Comparison of ENCODE assay signal across 8 cellular contexts in the genomic region with DNA sequence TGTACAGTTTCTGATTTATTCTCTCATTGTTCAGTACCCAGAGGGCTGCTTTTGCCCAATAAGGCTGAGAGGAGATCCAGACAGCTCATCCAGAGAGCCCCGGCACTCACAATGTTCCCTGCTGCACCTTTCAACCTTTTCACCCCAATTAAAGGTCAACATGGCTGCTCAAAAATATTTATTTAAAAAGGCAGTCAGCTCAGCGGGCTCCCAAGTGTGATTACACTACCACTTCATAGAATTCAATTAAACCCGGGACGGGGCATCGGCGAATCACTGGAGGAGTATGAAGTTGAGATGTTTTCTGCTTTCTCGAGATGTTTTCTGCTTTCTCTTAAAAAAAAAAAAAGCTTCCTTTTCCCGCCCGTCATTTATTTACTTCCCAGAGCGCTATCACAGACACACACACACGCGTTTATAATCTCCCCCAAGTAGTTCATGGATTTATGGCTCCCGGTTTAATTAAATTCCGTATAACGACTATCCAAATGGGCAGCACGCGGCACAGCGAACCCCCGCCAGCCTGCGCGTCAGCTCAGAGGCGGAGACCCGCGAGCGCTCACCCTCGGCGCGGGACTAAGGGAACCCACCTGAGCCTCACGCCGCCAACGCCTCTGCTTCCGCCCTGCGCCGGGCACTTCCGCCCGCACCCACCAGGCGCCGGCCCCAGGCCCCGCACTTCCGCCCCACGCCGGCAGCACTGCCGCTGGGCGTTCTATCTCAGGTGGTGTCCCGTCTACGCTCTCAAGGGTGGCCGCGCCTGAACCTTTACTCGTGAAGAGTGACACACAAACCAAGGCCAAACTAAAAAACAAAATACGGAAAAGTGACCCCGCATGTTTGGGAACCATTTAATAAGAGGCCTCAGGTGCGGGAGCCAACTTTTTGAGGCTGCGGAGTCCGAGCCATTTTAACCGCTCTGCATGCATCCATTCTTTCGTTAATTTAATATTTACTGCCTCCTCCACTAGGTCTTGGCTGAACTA. TPM values are rescaled to one million over a fixed set of nuclear protein-coding genes. Genes with fewer than 3 reads are reported as not detected.
DNase-seq lines count a peak whose midpoint lies in the region; ATAC-seq and TF ChIP-seq lines count a peak whose summit lies in the region.

A gene (minus strand): TSS at position 642 of the 986 bp plus-strand sequence. CDS start 14,507 bp downstream, outside the sequence.

- H3K27me3 ChIP-seq in heart right ventricle (no peaks in the 10 kb centered on the region), skeletal muscle tissue (ENCODE audit: control insufficient read depth in 3 of 3, insufficient read depth in 3 of 3, low read length in 3 of 3) (no peaks in the 10 kb centered on the region)

- peaks cover 3 to 9% (median 4%) of the 10 kb centered on the region in 3 donors for H3K27me3 Mint-ChIP-seq in CD14-positive monocyte (ENCODE audit: low read depth in 3 of 3)

- H3K4me1 ChIP-seq in heart right ventricle = peaks cover 0 to 48% (median 18%) of the 10 kb centered on the region in 9 donors
- peaks cover 3 to 5% (median 3%) of the 10 kb centered on the region in 3 donors for H3K4me1 ChIP-seq in skeletal muscle tissue (ENCODE audit: control insufficient read depth in 3 of 3, insufficient read depth in 3 of 3, low read length in 3 of 3)

- no peak for TF ChIP-seq CTCF in CD14-positive monocyte (IDR thresholded peaks at IDR 0.05)
- peak in 6 of 9 donors; percentile 12 to 33 (median 27) for TF ChIP-seq CTCF in heart right ventricle (IDR thresholded peaks at IDR 0.05)

- WGBS in heart right ventricle, 2 donors = 19 to 31% methylated on average over 56 of the region's 56 CpGs

- H3K9me3 ChIP-seq in SK-N-MC (ENCODE audit: low read depth, low read length) (no peaks in the 10 kb centered on the region), heart right ventricle (no peaks in the 10 kb centered on the region), skeletal muscle tissue (ENCODE audit: control insufficient read depth in 3 of 3, low read length in 3 of 3) (no peaks in the 10 kb centered on the region)

- H3K27ac Mint-ChIP-seq in CD14-positive monocyte = peak within 1 kb of the TSS in 6 of 7 donors; percentile 25 to 69 (median 45)

- no peak for DNase-seq in CD14-positive monocyte (ENCODE audit: low spot score)
- DNase-seq in SK-N-MC (ENCODE audit: low read depth, low spot score) = no peak
- peak; percentile 83 for DNase-seq in activated naive CD4-positive, alpha-beta T cell treated with anti-CD3 and anti-CD28 coated beads, Interleukin-2, amount 50 U/mL, for 16 hours
- DNase-seq in heart right ventricle = peak; percentile 45 to 71
- DNase-seq in NCI-H1105 (lab: John Stamatoyannopoulos, UW) = no peak

- H3K4me1 Mint-ChIP-seq in CD14-positive monocyte = peaks cover 13% of the 10 kb centered on the region

- no peaks in the 10 kb centered on the region for H3K36me3 ChIP-seq in SK-N-MC (ENCODE audit: insufficient read depth, low read length)
- H3K36me3 ChIP-seq in heart right ventricle = peaks cover 0 to 8% (median 0%) of the 10 kb centered on the region in 9 donors
- peaks cover 0 to 2% (median 0%) of the 10 kb centered on the region in 3 donors for H3K36me3 ChIP-seq in skeletal muscle tissue (ENCODE audit: control insufficient read depth in 3 of 3, insufficient read depth in 3 of 3, low read length in 3 of 3)

- ATAC-seq in GM19397 (IDR thresholded peaks at IDR 0.05; ENCODE audit: unreplicated experiment) (peak; percentile 99), HG03469 (IDR thresholded peaks at IDR 0.05; ENCODE audit: unreplicated experiment) (peak; percentile 97), heart right ventricle (peak; percentile 84 to 95 (median 91))

- peaks cover 0 to 3% (median 0%) of the 10 kb centered on the region in 7 donors for H3K9me3 Mint-ChIP-seq in CD14-positive monocyte

- H3K4me3 ChIP-seq in SK-N-MC = peak within 1 kb of the TSS; percentile 57
- H3K4me3 ChIP-seq in heart right ventricle = peak within 1 kb of the TSS; percentile 23 to 67 (median 62)
- H3K4me3 ChIP-seq in skeletal muscle tissue (ENCODE audit: low read length in 3 of 3) = peak within 1 kb of the TSS; percentile 71 to 83 (median 74)

- intact Hi-C loops in CD14-positive monocyte (cut with micrococcal nuclease) (no loop called here), heart right ventricle (cut with DNase I) (loop anchor here in 2 of 10 donors (5.0 kb wide), 1 partner anchor 41 kb away; a partner anchor contains a TSS)

- H3K27ac ChIP-seq in SK-N-MC = no peak within 1 kb of the TSS
- peak within 1 kb of the TSS in 9 of 10 donors; percentile 52 to 74 (median 61) for H3K27ac ChIP-seq in heart right ventricle
- peak within 1 kb of the TSS; percentile 54 for H3K27ac ChIP-seq in skeletal muscle tissue (ENCODE audit: low read depth, low read length)

- H3K36me3 Mint-ChIP-seq in CD14-positive monocyte = no peaks in the 10 kb centered on the region

- peak within 1 kb of the TSS; percentile 29 for H3K9ac ChIP-seq in SK-N-MC (ENCODE audit: insufficient read length)
- peak within 1 kb of the TSS; percentile 71 to 81 (median 74) for H3K9ac ChIP-seq in skeletal muscle tissue (ENCODE audit: low read depth in 1 of 3, low read length in 3 of 3)

- H3K4me3 Mint-ChIP-seq in CD14-positive monocyte = peak within 1 kb of the TSS; percentile 86 to 98

RNA-seq across cellular contexts. Expression of the gene that starts here (rescaled TPM):
- polyA plus RNA-seq in CD14-positive monocyte = 1 to 10 TPM in 1 of 2 donors, not detected in 1; 1.5 TPM
- total RNA-seq in heart right ventricle = 10 to 100 TPM in 9 of 10 donors, 1 to 10 TPM in 1; 9.7 to 18.3 (median 12.9) TPM
- 1 to 10 TPM; 5.4 to 6.9 TPM for polyA plus RNA-seq in heart right ventricle
- 3.7 TPM for total RNA-seq in skeletal muscle tissue

Comparison
In these comparisons a context has a peak if more than half of its experiments do, and no peak if none do; other contexts are left out.
1. DNase-seq: peak in activated naive CD4-positive, alpha-beta T cell treated with anti-CD3 and anti-CD28 coated beads, Interleukin-2, amount 50 U/mL, for 16 hours (single experiment) and heart right ventricle (2 of 2); none in CD14-positive monocyte (single experiment), SK-N-MC (single experiment) and NCI-H1105 (single experiment).
2. Peak in every context shown above with its lines, with median percentiles within 50 percentile points of each other: ATAC-seq and H3K4me3 ChIP-seq.